23 cellular contexts compared by ENCODE assay signal in the genomic region with DNA sequence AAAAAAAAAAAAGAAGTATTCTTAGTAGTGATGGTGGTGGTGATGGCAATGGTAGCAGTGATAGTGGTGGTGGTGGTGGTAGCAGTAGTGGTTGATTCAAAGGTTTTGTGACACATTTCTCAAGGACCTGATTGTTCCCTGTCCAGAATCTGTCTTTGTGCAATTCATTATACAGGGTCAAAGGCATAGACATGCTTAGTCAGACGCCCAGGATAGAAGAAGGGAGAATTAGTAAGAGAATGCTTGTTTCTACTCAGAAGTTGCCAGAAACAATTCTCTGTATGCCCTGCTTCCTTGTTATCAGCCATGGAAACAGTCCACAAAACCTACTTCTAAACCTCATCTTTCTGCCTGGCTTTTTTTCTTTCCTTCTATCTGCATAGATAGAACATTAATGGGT.
DNase-seq lines count a peak whose midpoint lies in the region; ATAC-seq and TF ChIP-seq lines count a peak whose summit lies in the region.
"Had no signal": no experiment of that assay in that cellular context is flagged by ENCODE, and none has a peak within 500 bp of the region (broad histone marks: within the 10 kb centered on the region; RNA-seq: fewer than 3 reads in every experiment).

No MANE protein-coding gene starts in this region.

- DNase-seq in HCEC 1CT (peak; percentile 13), fibroblast of the aortic adventitia (ENCODE audit: low read depth) (peak; percentile 37), substantia nigra (lab: John Stamatoyannopoulos, UW) (no peak)
- DNase-seq: activated CD4-positive, CD25-positive, alpha-beta regulatory T cell; activated naive CD4-positive, alpha-beta T cell treated with anti-CD3 and anti-CD28 coated beads for 36 hours; activated T-cell treated with anti-CD3 and anti-CD28 coated beads, Interleukin-2, amount 50 U/mL, for 72 hours; amygdala; heart left ventricle; NCI-H2029 treated with DMSO at 0.1 percent for 48 hours; NCI-H526; NK-92 treated with Interleukin-12 subunit alpha and Interleukin-12 subunit beta, amount 100 ng/mL, for 24 hours; Peyer's patch; stimulated activated CD4-positive, alpha-beta T cell treated with anti-CD3 and anti-CD28 coated beads, Interleukin-4, amount 100 ng/mL, for 1 hour had no signal

- no peak for TF ChIP-seq CTCF in VCaP (conservative IDR thresholded peaks at IDR 0.05)
- no peak for TF ChIP-seq CTCF in fibroblast of the aortic adventitia (IDR thresholded peaks at IDR 0.05; ENCODE audit: insufficient read depth, low read length)

- H3K27ac ChIP-seq in VCaP (peak overlapping the region; percentile 32), substantia nigra (ENCODE audit: low read depth, low read length, poor library complexity, severe bottlenecking) (peak overlapping the region; percentile 50)
- H3K27ac ChIP-seq: breast epithelium, heart left ventricle, parathyroid adenoma, Peyer's patch, suprapubic skin had no signal

- no peak overlapping the region for H3K4me3 ChIP-seq in fibroblast of the aortic adventitia (ENCODE audit: low read depth, low read length)
- H3K4me3 ChIP-seq: breast epithelium, heart left ventricle, lung, Peyer's patch, suprapubic skin had no signal

- no peak for ATAC-seq in HG03139 (IDR thresholded peaks at IDR 0.05; ENCODE audit: unreplicated experiment)
- no peak for ATAC-seq in HG03571 (IDR thresholded peaks at IDR 0.05; ENCODE audit: unreplicated experiment)
- ATAC-seq in HG02678 (IDR thresholded peaks at IDR 0.05; ENCODE audit: unreplicated experiment) = no peak
- ATAC-seq in HG03135 (IDR thresholded peaks at IDR 0.05; ENCODE audit: unreplicated experiment) = no peak
- ATAC-seq: activated T-cell treated with anti-CD3 and anti-CD28 coated beads, Interleukin-2, amount 50 U/mL, for 72 hours; stimulated activated effector memory CD8-positive, alpha-beta T cell treated with anti-CD3 and anti-CD28 coated beads, Interleukin-12 subunit alpha, Interleukin-12 subunit beta, amount 100 ng/mL, for 72 hours had no signal

Comparison
In these comparisons a context has a peak if more than half of its experiments do, and no peak if none do; other contexts are left out.
1. DNase-seq: peak in HCEC 1CT (single experiment) and fibroblast of the aortic adventitia (single experiment); none in substantia nigra (0 of 49).